9 cellular contexts compared by ENCODE assay signal in genomic region chr1:205301842-205302588, GRCh38.
DNase-seq lines count a peak whose midpoint lies in the region; ATAC-seq and TF ChIP-seq lines count a peak whose summit lies in the region.
"Had no signal": no experiment of that assay in that cellular context is flagged by ENCODE, and none has a peak within 500 bp of the region (broad histone marks: within the 10 kb centered on the region; RNA-seq: fewer than 3 reads in every experiment).

No MANE protein-coding gene starts in this region.

- H3K9ac ChIP-seq in NT2/D1 (ENCODE audit: insufficient read length, low read depth) = peak overlapping the region; percentile 51

- H3K27ac Mint-ChIP-seq in dendritic cell treated with granulocyte-macrophage colony-stimulating factor and Interleukin-4, amounts not matched to agents 40 ng/mL and 50 ng/mL, for 4 days = peak overlapping the region; percentile 8

- H3K4me1 ChIP-seq in NT2/D1 (ENCODE audit: insufficient read depth, insufficient read length) (peaks cover 23% of the 10 kb centered on the region), muscle layer of duodenum (ENCODE audit: control insufficient read depth in 1 of 2, insufficient read depth in 2 of 2, low read length in 2 of 2) (peaks cover 0 to 16% of the 10 kb centered on the region in 2 donors)

- H3K27me3 Mint-ChIP-seq in dendritic cell treated with granulocyte-macrophage colony-stimulating factor and Interleukin-4, amounts not matched to agents 40 ng/mL and 50 ng/mL, for 4 days = peaks cover 1% of the 10 kb centered on the region

- peaks cover 26% of the 10 kb centered on the region for H3K4me1 Mint-ChIP-seq in dendritic cell treated with granulocyte-macrophage colony-stimulating factor and Interleukin-4, amounts not matched to agents 40 ng/mL and 50 ng/mL, for 4 days (ENCODE audit: low read depth)

- no peaks in the 10 kb centered on the region for H3K9me3 Mint-ChIP-seq in dendritic cell treated with granulocyte-macrophage colony-stimulating factor and Interleukin-4, amounts not matched to agents 40 ng/mL and 50 ng/mL, for 4 days

- intact Hi-C loops in dendritic cell treated with granulocyte-macrophage colony-stimulating factor and Interleukin-4, amounts not matched to agents 40 ng/mL and 50 ng/mL, for 4 days (cut with micrococcal nuclease) = loop anchor here (2.0 kb wide), 1 partner anchor 29 kb away; no protein-coding TSS in a partner anchor

- DNase-seq in AG10803 (ENCODE audit: low read depth) = peak; percentile 54
- no peak for DNase-seq in NT2/D1 (ENCODE audit: low read depth, low spot score)
- DNase-seq in NCI-H1048 (lab: John Stamatoyannopoulos, UW) = no peak
- no peak for DNase-seq in NCI-H146 treated with DMSO at 0.1 percent for 48 hours (lab: John Stamatoyannopoulos, UW; ENCODE audit: unreplicated experiment)
- no peak for DNase-seq in GDM1 (lab: John Stamatoyannopoulos, UW)
- DNase-seq: NCI-H1694 treated with DMSO at 0.1 percent for 48 hours had no signal

- H3K4me3 ChIP-seq in AG10803 (ENCODE audit: low read length) = no peak overlapping the region
- no peak overlapping the region for H3K4me3 ChIP-seq in NT2/D1 (ENCODE audit: insufficient read length, low read depth)
- H3K4me3 ChIP-seq in muscle layer of duodenum (ENCODE audit: low read depth in 1 of 2, low read length in 2 of 2) = no peak overlapping the region

- peaks cover 63% of the 10 kb centered on the region for H3K36me3 Mint-ChIP-seq in dendritic cell treated with granulocyte-macrophage colony-stimulating factor and Interleukin-4, amounts not matched to agents 40 ng/mL and 50 ng/mL, for 4 days (ENCODE audit: low read depth)

- ATAC-seq in HG03045 (IDR thresholded peaks at IDR 0.05; ENCODE audit: unreplicated experiment) = no peak

- no peak overlapping the region for H3K4me3 Mint-ChIP-seq in dendritic cell treated with granulocyte-macrophage colony-stimulating factor and Interleukin-4, amounts not matched to agents 40 ng/mL and 50 ng/mL, for 4 days

- peaks cover 49% of the 10 kb centered on the region for H3K36me3 ChIP-seq in NT2/D1 (ENCODE audit: insufficient read depth, insufficient read length, low read length)
- H3K36me3 ChIP-seq in muscle layer of duodenum (ENCODE audit: control insufficient read depth in 1 of 2, insufficient read depth in 2 of 2, low read length in 2 of 2) = peaks cover 22 to 25% of the 10 kb centered on the region in 2 donors

- peak overlapping the region; percentile 49 for H3K27ac ChIP-seq in muscle layer of duodenum (ENCODE audit: low read length)

- H3K9me3 ChIP-seq in NT2/D1 (ENCODE audit: insufficient read depth, low read length) (no peaks in the 10 kb centered on the region), muscle layer of duodenum (ENCODE audit: control insufficient read depth in 1 of 2, low read length in 2 of 2) (no peaks in the 10 kb centered on the region)

- no peak for TF ChIP-seq CTCF in AG10803 (conservative IDR thresholded peaks at IDR 0.05; ENCODE audit: low read length)

- H3K27me3 ChIP-seq in NT2/D1 (ENCODE audit: insufficient read depth, insufficient read length) (no peaks in the 10 kb centered on the region), muscle layer of duodenum (ENCODE audit: low read depth, low read length) (no peaks in the 10 kb centered on the region)
